ENCODE assay signal across 8 cellular contexts in genomic region chr4:122309988-122310626, GRCh38.
A peak's percentile ranks its signal among the peaks of the same experiment; 100 is the strongest.
DNase-seq lines count a peak whose midpoint lies in the region; ATAC-seq and TF ChIP-seq lines count a peak whose summit lies in the region.

No MANE protein-coding gene starts in this region.

- H3K9me2 ChIP-seq in GM23248 (ENCODE audit: insufficient read depth), result no peaks in the 10 kb centered on the region

- H3K9me3 ChIP-seq in AG04450 (ENCODE audit: control insufficient read depth, insufficient read depth, low read length) (no peaks in the 10 kb centered on the region), GM23248 (ENCODE audit: low read depth) (no peaks in the 10 kb centered on the region)

- no peaks in the 10 kb centered on the region for H3F3A ChIP-seq in GM23248 (ENCODE audit: insufficient read depth)

- no peak for ATAC-seq in HG02885 (IDR thresholded peaks at IDR 0.05; ENCODE audit: poor library complexity, unreplicated experiment)

- in situ Hi-C loops in GM23248 (cut with MboI), result loop anchor here (25.0 kb wide), 1 partner anchor 627 kb away; no protein-coding TSS in a partner anchor

- POLR2A ChIA-PET in AG04450 (lab: Yijun Ruan, JAX), result no interaction called here

- CTCF ChIA-PET in AG04450 (lab: Charles Lee), result interaction anchor here (0.7 to 1.4 kb wide), 3 partner anchors 267 to 604 kb away, joined by 3 to 6 read pairs (median 3); no protein-coding TSS in a partner anchor

- peak; percentile 57 for TF ChIP-seq CTCF in AG04450 (IDR thresholded peaks at IDR 0.05; ENCODE audit: low read depth, low read length)
- peak; percentile 81 for TF ChIP-seq CTCF in glutamatergic neuron (IDR thresholded peaks at IDR 0.05; ENCODE audit: partially characterized antibody, unreplicated experiment)

- no peaks in the 10 kb centered on the region for H3K27me3 ChIP-seq in AG04450 (ENCODE audit: control insufficient read depth, insufficient read depth, low read length)
- H3K27me3 ChIP-seq in GM23248 (replicated peaks; ENCODE audit: insufficient read depth), result no peaks in the 10 kb centered on the region

- 0 out of 2 replicates have a peak, but pooled peaks cover 4% of the 10 kb centered on the region for H3K4me1 ChIP-seq in GM23248 (ENCODE audit: insufficient read depth)

- 64 to 65% methylated on average over 3 of the region's 3 CpGs for WGBS in GM23248 (ENCODE audit: low coverage in 1 of 2, low lambda C conversion rate in 2 of 2, missing lambda C conversion rate in 2 of 2), 2 experiments

- no peak overlapping the region for H2AFZ ChIP-seq in GM23248

- no peak overlapping the region for H3K4me3 Mint-ChIP-seq in glutamatergic neuron (ENCODE audit: unreplicated experiment)

- H3K4me1 Mint-ChIP-seq in glutamatergic neuron (ENCODE audit: low read depth, unreplicated experiment), result no peaks in the 10 kb centered on the region

- DNase-seq in AG04450 (ENCODE audit: low read depth, low spot score) (no peak), GM23248 (peak; percentile 46), SKM-1 treated with dmso at 0.1 percent for 144 hours (lab: John Stamatoyannopoulos, UW; ENCODE audit: unreplicated experiment) (peak; percentile 12), glutamatergic neuron (no peak)
- no peak for DNase-seq in activated CD4-positive, CD25-positive, alpha-beta regulatory T cell treated with anti-CD3 and anti-CD28 coated beads, Interleukin-2, amount 50 U/mL, for 72 hours
- DNase-seq in NK-92 treated with Interleukin-12 subunit alpha and Interleukin-12 subunit beta, amount 100 ng/mL, for 24 hours (lab: John Stamatoyannopoulos, UW), result no peak
- no peak for DNase-seq in activated naive CD4-positive, alpha-beta T cell treated with Interleukin-2 at 50 U/mL for 16 hours

- H3K4me2 ChIP-seq in GM23248 (ENCODE audit: unreplicated experiment), result no peak overlapping the region

- peaks cover 16% of the 10 kb centered on the region for H3K36me3 ChIP-seq in GM23248 (ENCODE audit: low read depth)

- no peak overlapping the region for H3K9ac ChIP-seq in GM23248

- no peak overlapping the region for H3K27ac Mint-ChIP-seq in glutamatergic neuron (ENCODE audit: unreplicated experiment)

- H3K36me3 Mint-ChIP-seq in glutamatergic neuron (ENCODE audit: unreplicated experiment), result no peaks in the 10 kb centered on the region

- H3K9me3 Mint-ChIP-seq in glutamatergic neuron (ENCODE audit: unreplicated experiment), result no peaks in the 10 kb centered on the region

- no peaks in the 10 kb centered on the region for H3K27me3 Mint-ChIP-seq in glutamatergic neuron (ENCODE audit: unreplicated experiment)

- H3K27ac ChIP-seq in AG04450 (ENCODE audit: low read depth, low read length), result no peak overlapping the region
- no peak overlapping the region for H3K27ac ChIP-seq in GM23248

- no peak overlapping the region for H3K4me3 ChIP-seq in AG04450 (ENCODE audit: low read depth, low read length)
- H3K4me3 ChIP-seq in GM23248, result no peak overlapping the region

- no peaks in the 10 kb centered on the region for H3K79me2 ChIP-seq in GM23248 (ENCODE audit: insufficient read depth)

- H4K20me1 ChIP-seq in GM23248 (ENCODE audit: insufficient read depth), result no peaks in the 10 kb centered on the region

Comparison
In these comparisons a context has a peak if more than half of its experiments do, and no peak if none do; other contexts are left out.
1. DNase-seq: peak in GM23248 (single experiment) and SKM-1 treated with dmso at 0.1 percent for 144 hours (single experiment); none in AG04450 (single experiment), glutamatergic neuron (single experiment), activated CD4-positive, CD25-positive, alpha-beta regulatory T cell treated with anti-CD3 and anti-CD28 coated beads, Interleukin-2, amount 50 U/mL, for 72 hours (single experiment), NK-92 treated with Interleukin-12 subunit alpha and Interleukin-12 subunit beta, amount 100 ng/mL, for 24 hours (single experiment) and activated naive CD4-positive, alpha-beta T cell treated with Interleukin-2 at 50 U/mL for 16 hours (single experiment).